1 cellular context compared by ENCODE assay signal in the genomic region with DNA sequence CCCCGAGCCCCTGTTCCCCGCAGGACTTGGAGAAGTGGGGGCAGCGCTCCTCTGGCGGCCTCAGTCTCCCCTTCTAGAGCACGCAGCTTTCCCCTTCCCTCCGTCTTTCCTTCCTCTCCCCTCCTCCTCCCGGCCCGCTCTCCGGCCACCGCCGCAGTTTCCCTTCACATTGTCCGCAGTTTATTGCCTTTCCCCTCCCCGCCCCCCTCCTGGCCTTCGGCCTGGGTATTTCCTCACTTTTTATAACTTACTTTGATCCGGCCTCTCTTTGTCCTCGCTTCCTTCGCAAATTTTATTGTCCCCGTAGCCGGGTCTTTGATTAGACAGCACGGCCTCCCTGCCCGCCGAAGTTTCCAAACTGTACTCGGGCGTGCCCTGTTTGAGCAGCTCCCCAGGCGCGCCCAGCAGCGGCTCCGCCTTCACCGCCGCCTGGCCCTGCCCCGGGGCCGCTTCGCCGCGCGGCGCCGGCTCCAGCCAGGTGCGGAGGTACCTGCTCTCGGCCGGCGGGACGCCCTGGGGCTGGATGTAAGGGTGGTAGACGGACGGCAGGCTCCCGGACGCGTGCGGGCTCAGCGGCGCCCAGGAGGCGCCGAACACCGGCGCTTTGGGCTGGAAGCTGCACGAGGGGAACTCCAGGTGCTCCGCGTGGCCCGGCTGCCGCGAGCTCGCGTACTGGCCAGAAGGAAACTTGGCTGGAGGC.
TF ChIP-seq lines count a peak whose summit lies in the region.

No MANE protein-coding gene starts in this region.

TF ChIP-seq in HEK293, 187 proteins besides CTCF, POLR2A, EP300 and RAD21 (continued from another document and continues in another):
- TF ChIP-seq KLF7 (tag by site-specific recombination; IDR thresholded peaks at IDR 0.05; ENCODE audit: borderline replicate concordance): peak; percentile 54; the same call in 1 of the 2 replicates
- TF ChIP-seq, protein P1, sequence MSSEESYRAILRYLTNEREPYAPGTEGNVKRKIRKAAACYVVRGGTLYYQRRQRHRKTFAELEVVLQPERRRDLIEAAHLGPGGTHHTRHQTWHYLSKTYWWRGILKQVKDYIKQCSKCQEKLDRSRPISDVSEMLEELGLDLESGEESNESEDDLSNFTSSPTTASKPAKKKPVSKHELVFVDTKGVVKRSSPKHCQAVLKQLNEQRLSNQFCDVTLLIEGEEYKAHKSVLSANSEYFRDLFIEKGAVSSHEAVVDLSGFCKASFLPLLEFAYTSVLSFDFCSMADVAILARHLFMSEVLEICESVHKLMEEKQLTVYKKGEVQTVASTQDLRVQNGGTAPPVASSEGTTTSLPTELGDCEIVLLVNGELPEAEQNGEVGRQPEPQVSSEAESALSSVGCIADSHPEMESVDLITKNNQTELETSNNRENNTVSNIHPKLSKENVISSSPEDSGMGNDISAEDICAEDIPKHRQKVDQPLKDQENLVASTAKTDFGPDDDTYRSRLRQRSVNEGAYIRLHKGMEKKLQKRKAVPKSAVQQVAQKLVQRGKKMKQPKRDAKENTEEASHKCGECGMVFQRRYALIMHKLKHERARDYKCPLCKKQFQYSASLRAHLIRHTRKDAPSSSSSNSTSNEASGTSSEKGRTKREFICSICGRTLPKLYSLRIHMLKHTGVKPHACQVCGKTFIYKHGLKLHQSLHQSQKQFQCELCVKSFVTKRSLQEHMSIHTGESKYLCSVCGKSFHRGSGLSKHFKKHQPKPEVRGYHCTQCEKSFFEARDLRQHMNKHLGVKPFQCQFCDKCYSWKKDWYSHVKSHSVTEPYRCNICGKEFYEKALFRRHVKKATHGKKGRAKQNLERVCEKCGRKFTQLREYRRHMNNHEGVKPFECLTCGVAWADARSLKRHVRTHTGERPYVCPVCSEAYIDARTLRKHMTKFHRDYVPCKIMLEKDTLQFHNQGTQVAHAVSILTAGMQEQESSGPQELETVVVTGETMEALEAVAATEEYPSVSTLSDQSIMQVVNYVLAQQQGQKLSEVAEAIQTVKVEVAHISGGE (tag by site-specific recombination; conservative IDR thresholded peaks at IDR 0.05; ENCODE audit: low read depth): peak; percentile 17
- TF ChIP-seq ZBTB17 (tag by site-specific recombination; IDR thresholded peaks at IDR 0.05): peak; percentile 87
- peak; percentile 36 for TF ChIP-seq KLF16 (tag by site-specific recombination; IDR thresholded peaks at IDR 0.05)
- TF ChIP-seq BCL11B (tag by site-specific recombination; IDR thresholded peaks at IDR 0.05; ENCODE audit: low read depth): 0 out of 2 replicates have a peak, but pooled peaks have one; percentile 15
- TF ChIP-seq WT1 (tag by site-specific recombination; IDR thresholded peaks at IDR 0.05): no peak
- TF ChIP-seq HOXD13 (CRISPR knock-in tag; IDR thresholded peaks at IDR 0.05; ENCODE audit: borderline replicate concordance): peak; percentile 40; the same call in 1 of the 2 replicates
- TF ChIP-seq, protein P2, sequence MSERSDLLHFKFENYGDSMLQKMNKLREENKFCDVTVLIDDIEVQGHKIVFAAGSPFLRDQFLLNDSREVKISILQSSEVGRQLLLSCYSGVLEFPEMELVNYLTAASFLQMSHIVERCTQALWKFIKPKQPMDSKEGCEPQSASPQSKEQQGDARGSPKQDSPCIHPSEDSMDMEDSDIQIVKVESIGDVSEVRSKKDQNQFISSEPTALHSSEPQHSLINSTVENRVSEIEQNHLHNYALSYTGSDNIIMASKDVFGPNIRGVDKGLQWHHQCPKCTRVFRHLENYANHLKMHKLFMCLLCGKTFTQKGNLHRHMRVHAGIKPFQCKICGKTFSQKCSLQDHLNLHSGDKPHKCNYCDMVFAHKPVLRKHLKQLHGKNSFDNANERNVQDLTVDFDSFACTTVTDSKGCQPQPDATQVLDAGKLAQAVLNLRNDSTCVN (tag by site-specific recombination; optimal IDR thresholded peaks at IDR 0.05): peak; percentile 85
- peak; percentile 39 for TF ChIP-seq ZNF660 (tag by site-specific recombination; IDR thresholded peaks at IDR 0.05)
- peak; percentile 27; the same call in 1 of the 2 replicates for TF ChIP-seq ZBTB7A (tag by site-specific recombination; IDR thresholded peaks at IDR 0.05; ENCODE audit: low read depth)
- TF ChIP-seq, protein P3, sequence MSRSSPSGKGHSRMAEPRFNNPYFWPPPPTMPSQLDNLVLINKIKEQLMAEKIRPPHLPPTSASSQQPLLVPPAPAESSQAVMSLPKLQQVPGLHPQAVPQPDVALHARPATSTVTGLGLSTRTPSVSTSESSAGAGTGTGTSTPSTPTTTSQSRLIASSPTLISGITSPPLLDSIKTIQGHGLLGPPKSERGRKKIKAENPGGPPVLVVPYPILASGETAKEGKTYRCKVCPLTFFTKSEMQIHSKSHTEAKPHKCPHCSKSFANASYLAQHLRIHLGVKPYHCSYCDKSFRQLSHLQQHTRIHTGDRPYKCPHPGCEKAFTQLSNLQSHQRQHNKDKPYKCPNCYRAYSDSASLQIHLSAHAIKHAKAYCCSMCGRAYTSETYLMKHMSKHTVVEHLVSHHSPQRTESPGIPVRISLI (tag by site-specific recombination; IDR thresholded peaks at IDR 0.05): no peak
- TF ChIP-seq, protein P4, sequence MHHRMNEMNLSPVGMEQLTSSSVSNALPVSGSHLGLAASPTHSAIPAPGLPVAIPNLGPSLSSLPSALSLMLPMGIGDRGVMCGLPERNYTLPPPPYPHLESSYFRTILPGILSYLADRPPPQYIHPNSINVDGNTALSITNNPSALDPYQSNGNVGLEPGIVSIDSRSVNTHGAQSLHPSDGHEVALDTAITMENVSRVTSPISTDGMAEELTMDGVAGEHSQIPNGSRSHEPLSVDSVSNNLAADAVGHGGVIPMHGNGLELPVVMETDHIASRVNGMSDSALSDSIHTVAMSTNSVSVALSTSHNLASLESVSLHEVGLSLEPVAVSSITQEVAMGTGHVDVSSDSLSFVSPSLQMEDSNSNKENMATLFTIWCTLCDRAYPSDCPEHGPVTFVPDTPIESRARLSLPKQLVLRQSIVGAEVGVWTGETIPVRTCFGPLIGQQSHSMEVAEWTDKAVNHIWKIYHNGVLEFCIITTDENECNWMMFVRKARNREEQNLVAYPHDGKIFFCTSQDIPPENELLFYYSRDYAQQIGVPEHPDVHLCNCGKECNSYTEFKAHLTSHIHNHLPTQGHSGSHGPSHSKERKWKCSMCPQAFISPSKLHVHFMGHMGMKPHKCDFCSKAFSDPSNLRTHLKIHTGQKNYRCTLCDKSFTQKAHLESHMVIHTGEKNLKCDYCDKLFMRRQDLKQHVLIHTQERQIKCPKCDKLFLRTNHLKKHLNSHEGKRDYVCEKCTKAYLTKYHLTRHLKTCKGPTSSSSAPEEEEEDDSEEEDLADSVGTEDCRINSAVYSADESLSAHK (tag by site-specific recombination; IDR thresholded peaks at IDR 0.05): peak; percentile 16; the same call in 1 of the 2 replicates
- TF ChIP-seq, protein P5, sequence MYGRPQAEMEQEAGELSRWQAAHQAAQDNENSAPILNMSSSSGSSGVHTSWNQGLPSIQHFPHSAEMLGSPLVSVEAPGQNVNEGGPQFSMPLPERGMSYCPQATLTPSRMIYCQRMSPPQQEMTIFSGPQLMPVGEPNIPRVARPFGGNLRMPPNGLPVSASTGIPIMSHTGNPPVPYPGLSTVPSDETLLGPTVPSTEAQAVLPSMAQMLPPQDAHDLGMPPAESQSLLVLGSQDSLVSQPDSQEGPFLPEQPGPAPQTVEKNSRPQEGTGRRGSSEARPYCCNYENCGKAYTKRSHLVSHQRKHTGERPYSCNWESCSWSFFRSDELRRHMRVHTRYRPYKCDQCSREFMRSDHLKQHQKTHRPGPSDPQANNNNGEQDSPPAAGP (tag by site-specific recombination; IDR thresholded peaks at IDR 0.05): peak; percentile 17; the same call in 1 of the 2 replicates
- no peak for TF ChIP-seq TCF7L2 (IDR thresholded peaks at IDR 0.05; ENCODE audit: borderline replicate concordance, low read depth, low read length)
- peak; percentile 8; the same call in 1 of the 2 replicates for TF ChIP-seq ZNF843 (tag by site-specific recombination; IDR thresholded peaks at IDR 0.05)
- no peak for TF ChIP-seq ZNF10 (tag by site-specific recombination; IDR thresholded peaks at IDR 0.05)
- TF ChIP-seq, protein P6, sequence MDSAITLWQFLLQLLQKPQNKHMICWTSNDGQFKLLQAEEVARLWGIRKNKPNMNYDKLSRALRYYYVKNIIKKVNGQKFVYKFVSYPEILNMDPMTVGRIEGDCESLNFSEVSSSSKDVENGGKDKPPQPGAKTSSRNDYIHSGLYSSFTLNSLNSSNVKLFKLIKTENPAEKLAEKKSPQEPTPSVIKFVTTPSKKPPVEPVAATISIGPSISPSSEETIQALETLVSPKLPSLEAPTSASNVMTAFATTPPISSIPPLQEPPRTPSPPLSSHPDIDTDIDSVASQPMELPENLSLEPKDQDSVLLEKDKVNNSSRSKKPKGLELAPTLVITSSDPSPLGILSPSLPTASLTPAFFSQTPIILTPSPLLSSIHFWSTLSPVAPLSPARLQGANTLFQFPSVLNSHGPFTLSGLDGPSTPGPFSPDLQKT (IDR thresholded peaks at IDR 0.05; ENCODE audit: borderline replicate concordance, low read depth, low read length): no peak
- TF ChIP-seq, protein P7, sequence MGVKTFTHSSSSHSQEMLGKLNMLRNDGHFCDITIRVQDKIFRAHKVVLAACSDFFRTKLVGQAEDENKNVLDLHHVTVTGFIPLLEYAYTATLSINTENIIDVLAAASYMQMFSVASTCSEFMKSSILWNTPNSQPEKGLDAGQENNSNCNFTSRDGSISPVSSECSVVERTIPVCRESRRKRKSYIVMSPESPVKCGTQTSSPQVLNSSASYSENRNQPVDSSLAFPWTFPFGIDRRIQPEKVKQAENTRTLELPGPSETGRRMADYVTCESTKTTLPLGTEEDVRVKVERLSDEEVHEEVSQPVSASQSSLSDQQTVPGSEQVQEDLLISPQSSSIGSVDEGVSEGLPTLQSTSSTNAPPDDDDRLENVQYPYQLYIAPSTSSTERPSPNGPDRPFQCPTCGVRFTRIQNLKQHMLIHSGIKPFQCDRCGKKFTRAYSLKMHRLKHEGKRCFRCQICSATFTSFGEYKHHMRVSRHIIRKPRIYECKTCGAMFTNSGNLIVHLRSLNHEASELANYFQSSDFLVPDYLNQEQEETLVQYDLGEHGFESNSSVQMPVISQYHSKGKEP (tag by site-specific recombination; IDR thresholded peaks at IDR 0.05): 0 out of 2 replicates have a peak, but pooled peaks have one; percentile 5
- 0 out of 2 replicates have a peak, but pooled peaks have one; percentile 19 for TF ChIP-seq ZNF501 (tag by site-specific recombination; IDR thresholded peaks at IDR 0.05)
- TF ChIP-seq YY1 (tag by site-specific recombination; IDR thresholded peaks at IDR 0.05): peak; percentile 46; the same call in 1 of the 2 replicates
- TF ChIP-seq, protein P8, sequence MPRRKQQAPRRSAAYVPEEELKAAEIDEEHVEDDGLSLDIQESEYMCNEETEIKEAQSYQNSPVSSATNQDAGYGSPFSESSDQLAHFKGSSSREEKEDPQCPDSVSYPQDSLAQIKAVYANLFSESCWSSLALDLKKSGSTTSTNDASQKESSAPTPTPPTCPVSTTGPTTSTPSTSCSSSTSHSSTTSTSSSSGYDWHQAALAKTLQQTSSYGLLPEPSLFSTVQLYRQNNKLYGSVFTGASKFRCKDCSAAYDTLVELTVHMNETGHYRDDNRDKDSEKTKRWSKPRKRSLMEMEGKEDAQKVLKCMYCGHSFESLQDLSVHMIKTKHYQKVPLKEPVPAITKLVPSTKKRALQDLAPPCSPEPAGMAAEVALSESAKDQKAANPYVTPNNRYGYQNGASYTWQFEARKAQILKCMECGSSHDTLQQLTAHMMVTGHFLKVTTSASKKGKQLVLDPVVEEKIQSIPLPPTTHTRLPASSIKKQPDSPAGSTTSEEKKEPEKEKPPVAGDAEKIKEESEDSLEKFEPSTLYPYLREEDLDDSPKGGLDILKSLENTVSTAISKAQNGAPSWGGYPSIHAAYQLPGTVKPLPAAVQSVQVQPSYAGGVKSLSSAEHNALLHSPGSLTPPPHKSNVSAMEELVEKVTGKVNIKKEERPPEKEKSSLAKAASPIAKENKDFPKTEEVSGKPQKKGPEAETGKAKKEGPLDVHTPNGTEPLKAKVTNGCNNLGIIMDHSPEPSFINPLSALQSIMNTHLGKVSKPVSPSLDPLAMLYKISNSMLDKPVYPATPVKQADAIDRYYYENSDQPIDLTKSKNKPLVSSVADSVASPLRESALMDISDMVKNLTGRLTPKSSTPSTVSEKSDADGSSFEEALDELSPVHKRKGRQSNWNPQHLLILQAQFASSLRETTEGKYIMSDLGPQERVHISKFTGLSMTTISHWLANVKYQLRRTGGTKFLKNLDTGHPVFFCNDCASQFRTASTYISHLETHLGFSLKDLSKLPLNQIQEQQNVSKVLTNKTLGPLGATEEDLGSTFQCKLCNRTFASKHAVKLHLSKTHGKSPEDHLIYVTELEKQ (tag by site-specific recombination; IDR thresholded peaks at IDR 0.05; ENCODE audit: borderline replicate concordance): 0 out of 2 replicates have a peak, but pooled peaks have one; percentile 21
- no peak for TF ChIP-seq ZNF626 (tag by site-specific recombination; IDR thresholded peaks at IDR 0.05)
- TF ChIP-seq ZNF266 (tag by site-specific recombination; IDR thresholded peaks at IDR 0.05; ENCODE audit: low read depth): no peak
- peak; percentile 42; the same call in 1 of the 2 replicates for TF ChIP-seq GLI4 (tag by site-specific recombination; IDR thresholded peaks at IDR 0.05)
- TF ChIP-seq MYNN (tag by site-specific recombination; IDR thresholded peaks at IDR 0.05; ENCODE audit: borderline replicate concordance): no peak
- no peak for TF ChIP-seq ZNF302 (tag by site-specific recombination; IDR thresholded peaks at IDR 0.05; ENCODE audit: low read depth)
- TF ChIP-seq ZNF335 (tag by site-specific recombination; conservative IDR thresholded peaks at IDR 0.05): peak; percentile 52
- peak; percentile 20 for TF ChIP-seq ZBTB8A (tag by site-specific recombination; IDR thresholded peaks at IDR 0.05)
- no peak for TF ChIP-seq ZNF223 (tag by site-specific recombination; IDR thresholded peaks at IDR 0.05)
- 0 out of 2 replicates have a peak, but pooled peaks have one; percentile 17 for TF ChIP-seq ZNF677 (tag by site-specific recombination; IDR thresholded peaks at IDR 0.05)
- TF ChIP-seq ZNF48 (tag by site-specific recombination; IDR thresholded peaks at IDR 0.05): no peak
- no peak for TF ChIP-seq ZNF157 (tag by site-specific recombination; IDR thresholded peaks at IDR 0.05)
- TF ChIP-seq, protein P9, sequence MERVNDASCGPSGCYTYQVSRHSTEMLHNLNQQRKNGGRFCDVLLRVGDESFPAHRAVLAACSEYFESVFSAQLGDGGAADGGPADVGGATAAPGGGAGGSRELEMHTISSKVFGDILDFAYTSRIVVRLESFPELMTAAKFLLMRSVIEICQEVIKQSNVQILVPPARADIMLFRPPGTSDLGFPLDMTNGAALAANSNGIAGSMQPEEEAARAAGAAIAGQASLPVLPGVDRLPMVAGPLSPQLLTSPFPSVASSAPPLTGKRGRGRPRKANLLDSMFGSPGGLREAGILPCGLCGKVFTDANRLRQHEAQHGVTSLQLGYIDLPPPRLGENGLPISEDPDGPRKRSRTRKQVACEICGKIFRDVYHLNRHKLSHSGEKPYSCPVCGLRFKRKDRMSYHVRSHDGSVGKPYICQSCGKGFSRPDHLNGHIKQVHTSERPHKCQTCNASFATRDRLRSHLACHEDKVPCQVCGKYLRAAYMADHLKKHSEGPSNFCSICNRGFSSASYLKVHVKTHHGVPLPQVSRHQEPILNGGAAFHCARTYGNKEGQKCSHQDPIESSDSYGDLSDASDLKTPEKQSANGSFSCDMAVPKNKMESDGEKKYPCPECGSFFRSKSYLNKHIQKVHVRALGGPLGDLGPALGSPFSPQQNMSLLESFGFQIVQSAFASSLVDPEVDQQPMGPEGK (tag by site-specific recombination; IDR thresholded peaks at IDR 0.05): peak; percentile 21
- no peak; the same call in 1 of the 2 replicates for TF ChIP-seq KLF1 (tag by site-specific recombination; IDR thresholded peaks at IDR 0.05)
- TF ChIP-seq ZNF211 (tag by site-specific recombination; IDR thresholded peaks at IDR 0.05; ENCODE audit: low read depth): no peak
- no peak for TF ChIP-seq ZNF423 (tag by site-specific recombination; IDR thresholded peaks at IDR 0.05)
- no peak for TF ChIP-seq GFI1B (tag by site-specific recombination; IDR thresholded peaks at IDR 0.05)
